Comparison of ENCODE assay signal across 25 cellular contexts in genomic region chr12:5525783-5526367, GRCh38.
"Had no signal": no experiment of that assay in that cellular context is flagged by ENCODE, and none has a peak within 500 bp of the region (broad histone marks: within the 10 kb centered on the region; RNA-seq: fewer than 3 reads in every experiment).

No MANE protein-coding gene starts in this region.

- H3K4me3 ChIP-seq: left ventricle myocardium inferior, lung, neural progenitor cell, ovary, right atrium auricular region, right lobe of liver, smooth muscle cell, tibial nerve, upper lobe of left lung had no signal

- DNase-seq: hypothalamus; immature natural killer cell; left ventricle myocardium inferior; mesendoderm; naive B cell; natural killer cell; nephron progenitor cell; occipital lobe; ovary; right lobe of liver; stimulated activated CD4-positive, alpha-beta T cell treated with anti-CD3 and anti-CD28 coated beads, Interleukin-1b, Interleukin-23, amount 100 ng/mL, for 48 hours; stimulated activated CD4-positive, alpha-beta T cell treated with anti-CD3 and anti-CD28 coated beads, Interleukin-2, amount 100 ng/mL, for 48 hours; stimulated activated CD4-positive, alpha-beta T cell treated with anti-CD3 and anti-CD28 coated beads, Interleukin-4, amount 100 ng/mL, for 4 hours; stimulated activated CD8-positive, alpha-beta memory T cell treated with anti-CD3 and anti-CD28 coated beads, Interleukin-4, amount 100 ng/mL, for 48 hours; stimulated activated naive CD4-positive, alpha-beta T cell treated with Interleukin-2 at 50 U/mL for 16 hours; stimulated activated naive CD8-positive, alpha-beta T cell treated with anti-CD3 and anti-CD28 coated beads, Interleukin-15, amount 100 ng/mL, for 72 hours; substantia nigra; upper lobe of left lung had no signal

- H3K27me3 ChIP-seq: neural progenitor cell, ovary, right atrium auricular region, right lobe of liver, tibial nerve, upper lobe of left lung had no signal

- ATAC-seq: natural killer cell had no signal

- FAIRE-seq: islet of Langerhans had no signal

- H3K36me3 ChIP-seq: left ventricle myocardium inferior, neural progenitor cell, neutrophil, ovary, right atrium auricular region, right lobe of liver, tibial nerve, upper lobe of left lung had no signal
